8 cellular contexts compared by ENCODE assay signal in genomic region chr19:16283103-16283469, GRCh38. TPM values are rescaled to one million over a fixed set of nuclear protein-coding genes. Genes with fewer than 3 reads are reported as not detected.
DNase-seq lines count a peak whose midpoint lies in the region; ATAC-seq, FAIRE-seq and TF ChIP-seq lines count a peak whose summit lies in the region.

No MANE protein-coding gene starts in this region.

- no peaks in the 10 kb centered on the region for H4K20me1 ChIP-seq in endothelial cell of umbilical vein (replicated peaks; ENCODE audit: control insufficient read depth, extremely low read depth, insufficient read depth, low read length)

- peaks cover 28% of the 10 kb centered on the region for H3K4me1 ChIP-seq in endothelial cell of umbilical vein (ENCODE audit: control insufficient read depth, extremely low read depth, insufficient read depth, low read length)
- peaks cover 15% of the 10 kb centered on the region for H3K4me1 ChIP-seq in neuron (ENCODE audit: insufficient read depth, low read length)

- H3K4me3 ChIP-seq in endothelial cell of umbilical vein (replicated peaks in 1 of 3; ENCODE audit: insufficient read depth in 1 of 3, low read depth in 1 of 3, low read length in 3 of 3) (no peak overlapping the region), neuron (ENCODE audit: low read length) (peak overlapping the region; percentile 35)

- peak overlapping the region; percentile 97 for H3K27ac ChIP-seq in endothelial cell of umbilical vein (ENCODE audit: insufficient read depth, low read depth, low read length)

- FAIRE-seq in A204.1 (lab: Jason Lieb, UNC) (peak; percentile 87), endothelial cell of umbilical vein (lab: Jason Lieb, UNC) (no peak)

- intact Hi-C loops in endothelial cell of umbilical vein (cut with micrococcal nuclease) (loop anchor here (1.0 to 5.0 kb wide), 5 partner anchors 25 to 206 kb away; partner anchors contain the start of genes KLF2 and TPM4), left colon (cut with DNase I, micrococcal nuclease) (no loop called here)

- peak; percentile 53 for DNase-seq in MV-4-11 (lab: John Stamatoyannopoulos, UW)
- no peak for DNase-seq in endothelial cell of umbilical vein (ENCODE audit: low read depth, low spot score)
- DNase-seq in SIG-M5 (lab: John Stamatoyannopoulos, UW) = no peak
- no peak for DNase-seq in left colon

- POLR2A ChIA-PET in endothelial cell of umbilical vein (lab: Charles Lee) = interaction anchor here (0.5 to 2.5 kb wide), 7 partner anchors 10 to 1843 kb away, joined by 4 to 17 read pairs (median 9); partner anchors contain the start of gene KLF2

- dilution Hi-C loops in endothelial cell of umbilical vein (cut with MboI; ENCODE audit: extremely low pct_ligation_motif_present, low sequenced_read_pairs) = no loop called here

- CTCF ChIA-PET in endothelial cell of umbilical vein (lab: Charles Lee) = interaction anchor here (0.8 to 1.9 kb wide), 7 partner anchors 13 to 103 kb away, joined by 3 to 11 read pairs (median 5); partner anchors contain the start of gene KLF2

- no peaks in the 10 kb centered on the region for H3K9me1 ChIP-seq in endothelial cell of umbilical vein (replicated peaks; ENCODE audit: control insufficient read depth, extremely low read depth, insufficient read depth, low read length)

- ATAC-seq in HG03432 (IDR thresholded peaks at IDR 0.05; ENCODE audit: unreplicated experiment) (no peak), left colon (no peak), GM18519 (IDR thresholded peaks at IDR 0.05; ENCODE audit: low FRiP score, unreplicated experiment) (no peak)

- H3K9me3 ChIP-seq in endothelial cell of umbilical vein (replicated peaks; ENCODE audit: control insufficient read depth, insufficient read depth, low read length) = no peaks in the 10 kb centered on the region
- H3K9me3 ChIP-seq in neuron (ENCODE audit: low read length) = no peaks in the 10 kb centered on the region

- TF ChIP-seq POLR2A in endothelial cell of umbilical vein (IDR thresholded peaks at IDR 0.05; ENCODE audit: low read depth, low read length) = no peak

- TSS peak; percentile 98 for BruUV-seq in endothelial cell of umbilical vein (replicated peaks; lab: Mats Ljungman, UMichigan)

- H3K79me2 ChIP-seq in endothelial cell of umbilical vein (ENCODE audit: control insufficient read depth, insufficient read depth, low read length) = no peaks in the 10 kb centered on the region

- peak overlapping the region; percentile 62 for H3K4me2 ChIP-seq in endothelial cell of umbilical vein (ENCODE audit: insufficient read depth, low read length)

- no peaks in the 10 kb centered on the region for H3K36me3 ChIP-seq in endothelial cell of umbilical vein (ENCODE audit: control insufficient read depth in 2 of 2, extremely low read depth in 1 of 2, insufficient read depth in 2 of 2, low read length in 2 of 2)
- H3K36me3 ChIP-seq in neuron (ENCODE audit: insufficient read depth, low read length) = no peaks in the 10 kb centered on the region

- H2AFZ ChIP-seq in endothelial cell of umbilical vein (ENCODE audit: low read depth, low read length) = peak overlapping the region; percentile 14
- H2AFZ ChIP-seq in neuron (ENCODE audit: low read depth, low read length) = peak overlapping the region; percentile 96

- H3K27me3 ChIP-seq in endothelial cell of umbilical vein (ENCODE audit: control insufficient read depth in 2 of 2, insufficient read depth in 2 of 2, low read length in 2 of 2) (no peaks in the 10 kb centered on the region), neuron (ENCODE audit: insufficient read depth, low read length) (peaks cover 20% of the 10 kb centered on the region)

- H3K9ac ChIP-seq in endothelial cell of umbilical vein (replicated peaks; ENCODE audit: extremely low read depth, insufficient read depth, low read length) = peak overlapping the region; percentile 94

- no peak for TF ChIP-seq CTCF in endothelial cell of umbilical vein (IDR thresholded peaks at IDR 0.05; ENCODE audit: extremely low read depth in 1 of 2, insufficient read depth in 1 of 2, low read depth in 1 of 2, low read length in 2 of 2)

TF ChIP-seq in endothelial cell of umbilical vein, 7 proteins besides CTCF, POLR2A, EP300 and RAD21:
- TF ChIP-seq FOS (IDR thresholded peaks at IDR 0.05; ENCODE audit: borderline replicate concordance, insufficient read depth, low read length) (no peak), MYC (IDR thresholded peaks at IDR 0.05; ENCODE audit: low read depth, low read length) (no peak), EZH2 (IDR thresholded peaks at IDR 0.05; ENCODE audit: borderline replicate concordance, low read depth, low read length, severe bottlenecking) (no peak), JUN (IDR thresholded peaks at IDR 0.05; ENCODE audit: borderline replicate concordance, insufficient read depth, insufficient read length, low read depth) (no peak), POLR2AphosphoS5 (IDR thresholded peaks at IDR 0.05; ENCODE audit: insufficient read depth, low read depth, low read length) (no peak), GATA2 (IDR thresholded peaks at IDR 0.05; ENCODE audit: insufficient read depth, insufficient read length, low read depth, low read length) (no peak)

RNA-seq across cellular contexts. Expression of gene KLF2, which starts 41.5 kb away (rescaled TPM):
- total RNA-seq in endothelial cell of umbilical vein = 23.4 and 37.7 TPM in 2 replicates
- polyA plus RNA-seq in endothelial cell of umbilical vein = 30.3 and 30.6 TPM in 2 replicates
- 14.0 and 24.3 TPM in 2 replicates for polyA plus RNA-seq in endothelial cell of umbilical vein (2011; cell fraction: cytosol; rRNA removed)
- 54.3 and 60.2 TPM in 2 replicates for polyA plus RNA-seq in endothelial cell of umbilical vein (2011; cell fraction: nucleus; rRNA removed)
- polyA plus RNA-seq in endothelial cell of umbilical vein (2012) = 30.3 and 45.3 TPM in 2 replicates
- polyA minus RNA-seq in endothelial cell of umbilical vein = 2.1 and 3.0 TPM in 2 replicates
- 2.5 TPM for polyA minus RNA-seq in endothelial cell of umbilical vein (2011; cell fraction: cytosol; rRNA and poly(A)+ RNA removed)
- polyA minus RNA-seq in endothelial cell of umbilical vein (2011; cell fraction: nucleus; rRNA and poly(A)+ RNA removed) = 15.2 and 55.6 TPM in 2 replicates
- total RNA-seq in left colon = 10 to 100 TPM; 28.2 to 29.4 TPM
